ENCODE assay signal across 8 cellular contexts in genomic region chr7:100799037-100799896, GRCh38. TPM values are rescaled to one million over a fixed set of nuclear protein-coding genes. Genes with fewer than 3 reads are reported as not detected.
A peak's percentile ranks its signal among the peaks of the same experiment; 100 is the strongest.
DNase-seq lines count a peak whose midpoint lies in the region; ATAC-seq and TF ChIP-seq lines count a peak whose summit lies in the region.

No MANE protein-coding gene starts in this region.

- H3K4me1 Mint-ChIP-seq in activated CD8-positive, alpha-beta memory T cell treated with anti-CD3 and anti-CD28 coated beads, Interleukin-2, amount 10 ng/mL, durations not matched to agents 7 days and 5 days: peaks cover 9% of the 10 kb centered on the region
- peaks cover 19% of the 10 kb centered on the region for H3K4me1 Mint-ChIP-seq in type B pancreatic cell (ENCODE audit: unreplicated experiment)

- H3K9me3 Mint-ChIP-seq in activated CD8-positive, alpha-beta memory T cell treated with anti-CD3 and anti-CD28 coated beads, Interleukin-2, amount 10 ng/mL, durations not matched to agents 7 days and 5 days (ENCODE audit: low read depth): no peaks in the 10 kb centered on the region
- H3K9me3 Mint-ChIP-seq in type B pancreatic cell: no peaks in the 10 kb centered on the region

- CTCF ChIA-PET in activated CD8-positive, alpha-beta memory T cell treated with anti-CD3 and anti-CD28 coated beads, Interleukin-2, amount 10 ng/mL, durations not matched to agents 7 days and 5 days (lab: Charles Lee): interaction anchor here (0.7 to 8.4 kb wide), 15 partner anchors 10 to 186 kb away, joined by 3 to 155 read pairs (median 3); partner anchors contain the start of genes MOSPD3 and SLC12A9

- H3K27me3 Mint-ChIP-seq in activated CD8-positive, alpha-beta memory T cell treated with anti-CD3 and anti-CD28 coated beads, Interleukin-2, amount 10 ng/mL, durations not matched to agents 7 days and 5 days: peaks cover 5% of the 10 kb centered on the region
- H3K27me3 Mint-ChIP-seq in type B pancreatic cell: peaks cover 6% of the 10 kb centered on the region

- no peaks in the 10 kb centered on the region for H3K27me3 ChIP-seq in fibroblast of lung (ENCODE audit: control insufficient read depth, insufficient read depth, low read length)

- peak; percentile 86 for TF ChIP-seq CTCF in GM12875 (IDR thresholded peaks at IDR 0.05; ENCODE audit: borderline replicate concordance, insufficient read depth, low read depth, low read length)
- peak; percentile 68 to 84 for TF ChIP-seq CTCF in fibroblast of lung (conservative IDR thresholded peaks at IDR 0.05 in 1 of 2, IDR thresholded peaks at IDR 0.05 in 1 of 2; ENCODE audit: low read depth in 1 of 2, low read length in 2 of 2)
- TF ChIP-seq CTCF in omental fat pad (IDR thresholded peaks at IDR 0.05): peak in 1 of 3 donors; percentile 45
- TF ChIP-seq CTCF in type B pancreatic cell (conservative IDR thresholded peaks at IDR 0.05): peak; percentile 79

- H3K4me3 ChIP-seq in GM12875 (ENCODE audit: low read depth, low read length) (no peak overlapping the region), fibroblast of lung (replicated peaks in 1 of 4; ENCODE audit: control extremely low read depth in 1 of 4, insufficient read depth in 1 of 4, low read depth in 3 of 4, low read length in 4 of 4) (no peak overlapping the region)

- H3K36me3 Mint-ChIP-seq in activated CD8-positive, alpha-beta memory T cell treated with anti-CD3 and anti-CD28 coated beads, Interleukin-2, amount 10 ng/mL, durations not matched to agents 7 days and 5 days: no peaks in the 10 kb centered on the region
- H3K36me3 Mint-ChIP-seq in type B pancreatic cell: peaks cover 8% of the 10 kb centered on the region

- H3K4me1 ChIP-seq in fibroblast of lung (ENCODE audit: control insufficient read depth, extremely low read depth, insufficient read depth, low read length): peaks cover 21% of the 10 kb centered on the region

- ATAC-seq in activated CD8-positive, alpha-beta memory T cell treated with anti-CD3 and anti-CD28 coated beads, Interleukin-2, amount 10 ng/mL, durations not matched to agents 7 days and 5 days: peak; percentile 69
- peak; percentile 67 for ATAC-seq in omental fat pad (ENCODE audit: low FRiP score)

- no peak overlapping the region for H3K27ac ChIP-seq in fibroblast of lung (ENCODE audit: insufficient read depth, low read length)

- no peaks in the 10 kb centered on the region for H4K20me1 ChIP-seq in fibroblast of lung (ENCODE audit: control insufficient read depth, extremely low read depth, insufficient read depth, low read length)

- H3K9me3 ChIP-seq in fibroblast of lung (ENCODE audit: control insufficient read depth, insufficient read depth, low read depth, low read length): no peaks in the 10 kb centered on the region

- H3K9ac ChIP-seq in fibroblast of lung (ENCODE audit: insufficient read depth, low read length): no peak overlapping the region

- no peaks in the 10 kb centered on the region for H3K79me2 ChIP-seq in fibroblast of lung (ENCODE audit: control insufficient read depth, insufficient read depth, low read length)

- H3K27ac Mint-ChIP-seq in activated CD8-positive, alpha-beta memory T cell treated with anti-CD3 and anti-CD28 coated beads, Interleukin-2, amount 10 ng/mL, durations not matched to agents 7 days and 5 days: no peak overlapping the region
- H3K27ac Mint-ChIP-seq in type B pancreatic cell: peak overlapping the region; percentile 46

- no peak overlapping the region for H3K4me3 Mint-ChIP-seq in activated CD8-positive, alpha-beta memory T cell treated with anti-CD3 and anti-CD28 coated beads, Interleukin-2, amount 10 ng/mL, durations not matched to agents 7 days and 5 days
- no peak overlapping the region for H3K4me3 Mint-ChIP-seq in type B pancreatic cell

- DNase-seq in AG08395 (ENCODE audit: low spot score) (peak; percentile 52), NCI-H82 treated with DMSO at 0.1 percent for 48 hours (lab: John Stamatoyannopoulos, UW; ENCODE audit: unreplicated experiment) (peak; percentile 35), fibroblast of lung (ENCODE audit: low read depth in 2 of 2) (peak; percentile 46 to 75), omental fat pad (ENCODE audit: low spot score) (no peak), type B pancreatic cell (ENCODE audit: extremely low spot score, unreplicated experiment) (no peak), GOT3 (lab: John Stamatoyannopoulos, UW) (no peak)
- peak; percentile 64 for DNase-seq in activated CD8-positive, alpha-beta memory T cell treated with anti-CD3 and anti-CD28 coated beads, Interleukin-2, amount 10 ng/mL, durations not matched to agents 7 days and 5 days

- H2AFZ ChIP-seq in fibroblast of lung (ENCODE audit: low read length): no peak overlapping the region

- no peak overlapping the region for H3K4me2 ChIP-seq in fibroblast of lung (ENCODE audit: extremely low read depth, insufficient read depth, low read length)

- H3K36me3 ChIP-seq in fibroblast of lung (ENCODE audit: control insufficient read depth, insufficient read depth, low read length): peaks cover 5% of the 10 kb centered on the region

RNA-seq across cellular contexts. Expression of gene EPHB4, which starts 28.1 kb away (rescaled TPM):
- total RNA-seq in activated CD8-positive, alpha-beta memory T cell treated with anti-CD3 and anti-CD28 coated beads, Interleukin-2, amount 10 ng/mL, durations not matched to agents 7 days and 5 days: 1 to 10 TPM; 1.3 to 2.0 TPM
- total RNA-seq in fibroblast of lung: 75.8 and 98.8 TPM in 2 replicates
- 28.5 and 36.0 TPM in 2 replicates for polyA plus RNA-seq in fibroblast of lung
- 31.5 and 38.5 TPM in 2 replicates for polyA plus RNA-seq in fibroblast of lung (2012)
- 73.9 and 106 TPM in 2 replicates for polyA minus RNA-seq in fibroblast of lung (ENCODE audit: low replicate concordance)
- 10 to 100 TPM; 24.3 to 73.5 (median 37.4) TPM for total RNA-seq in omental fat pad
- total RNA-seq in type B pancreatic cell (ENCODE audit: low replicate concordance): 69.3 and 78.4 TPM in 2 replicates

RNA-seq across cellular contexts. Expression of gene SLC12A9, which starts 53.2 kb away (rescaled TPM):
- total RNA-seq in activated CD8-positive, alpha-beta memory T cell treated with anti-CD3 and anti-CD28 coated beads, Interleukin-2, amount 10 ng/mL, durations not matched to agents 7 days and 5 days: 10 to 100 TPM; 28.6 to 30.1 TPM
- total RNA-seq in fibroblast of lung (13.4 and 18.5 TPM in 2 replicates), omental fat pad (10 to 100 TPM in 3 of 4 donors, 1 to 10 TPM in 1; 9.6 to 29.0 (median 13.3) TPM), type B pancreatic cell (ENCODE audit: low replicate concordance) (31.4 and 37.1 TPM in 2 replicates)
- 6.6 and 7.1 TPM in 2 replicates for polyA plus RNA-seq in fibroblast of lung
- 13.4 and 19.0 TPM in 2 replicates for polyA plus RNA-seq in fibroblast of lung (2012)
- 31.2 and 54.8 TPM in 2 replicates for polyA minus RNA-seq in fibroblast of lung (ENCODE audit: low replicate concordance)

Comparison
In these comparisons a context has a peak if more than half of its experiments do, and no peak if none do; other contexts are left out.
1. DNase-seq: peak in AG08395 (single experiment), NCI-H82 treated with DMSO at 0.1 percent for 48 hours (single experiment), activated CD8-positive, alpha-beta memory T cell treated with anti-CD3 and anti-CD28 coated beads, Interleukin-2, amount 10 ng/mL, durations not matched to agents 7 days and 5 days (single experiment) and fibroblast of lung (2 of 2); none in omental fat pad (single experiment), type B pancreatic cell (single experiment) and GOT3 (single experiment).
2. RNA of gene EPHB4, which starts 28.1 kb away (total RNA-seq): 75.8 to 98.8 TPM in fibroblast of lung, 69.3 to 78.4 TPM in type B pancreatic cell and 24.3 to 73.5 TPM in omental fat pad; 1.3 to 2.0 TPM in activated CD8-positive, alpha-beta memory T cell treated with anti-CD3 and anti-CD28 coated beads, Interleukin-2, amount 10 ng/mL, durations not matched to agents 7 days and 5 days; every median in the first group is over 4 times any median in the second.